31 cellular contexts compared by ENCODE assay signal in genomic region chr13:48965736-48966135, GRCh38. TPM values are rescaled to one million over a fixed set of nuclear protein-coding genes. Genes with fewer than 3 reads are reported as not detected.
DNase-seq lines count a peak whose midpoint lies in the region; ATAC-seq and TF ChIP-seq lines count a peak whose summit lies in the region.
"Had no signal": no experiment of that assay in that cellular context is flagged by ENCODE, and none has a peak within 500 bp of the region (broad histone marks: within the 10 kb centered on the region; RNA-seq: fewer than 3 reads in every experiment).

No MANE protein-coding gene starts in this region.

- intact Hi-C loops in upper lobe of right lung (cut with DNase I) = no loop called here

- H3K4me1 Mint-ChIP-seq in activated T-helper 17 cell treated with anti-CD3 and anti-CD28 coated beads, Interleukin-2, amount 50 U/mL, for 72 hours = no peaks in the 10 kb centered on the region
- H3K4me1 Mint-ChIP-seq: CD4-positive, alpha-beta memory T cell; CD8-positive, alpha-beta memory T cell had no signal

- CTCF ChIA-PET in HEK293 (lab: Yijun Ruan, JAX) = no interaction called here

- no peak overlapping the region for H3K27ac ChIP-seq in HEK293 (ENCODE audit: extremely low read depth, low read depth, low read length)
- H3K27ac ChIP-seq in upper lobe of right lung = no peak overlapping the region
- H3K27ac ChIP-seq: 22Rv1; A549; BLaER1; BLaER1 treated with 17β-estradiol and CSF1 and Interleukin-3, amounts not matched to agents 10 nM and 100 nM; C4-2B had no signal

- no peaks in the 10 kb centered on the region for H3K9me3 ChIP-seq in HEK293 (ENCODE audit: control insufficient read depth, insufficient read depth, low read depth, low read length)
- no peaks in the 10 kb centered on the region for H3K9me3 ChIP-seq in upper lobe of right lung
- H3K9me3 ChIP-seq: BE2C, BLaER1 had no signal

- H3K4me1 ChIP-seq in HEK293 (ENCODE audit: control insufficient read depth, insufficient read depth, low read length) (no peaks in the 10 kb centered on the region), upper lobe of right lung (no peaks in the 10 kb centered on the region)
- H3K4me1 ChIP-seq: A549, BLaER1, Caco-2 had no signal

- no peaks in the 10 kb centered on the region for H3K27me3 ChIP-seq in upper lobe of right lung
- H3K27me3 ChIP-seq: BE2C; BLaER1; BLaER1 treated with 17β-estradiol and CSF1 and Interleukin-3, amounts not matched to agents 10 nM and 100 nM had no signal

- POLR2A ChIA-PET in HEK293 (lab: Yijun Ruan, JAX) = no interaction called here

- H3K36me3 Mint-ChIP-seq in activated T-helper 17 cell treated with anti-CD3 and anti-CD28 coated beads, Interleukin-2, amount 50 U/mL, for 72 hours (ENCODE audit: low read depth) = no peaks in the 10 kb centered on the region
- H3K36me3 Mint-ChIP-seq: CD14-positive monocyte; CD4-positive, alpha-beta memory T cell; CD4-positive, CD25-positive, alpha-beta regulatory T cell; CD8-positive, alpha-beta memory T cell; CD8-positive, alpha-beta T cell had no signal

- DNase-seq in upper lobe of right lung = no peak
- DNase-seq: 8988T; ACHN; AML-193; BE2C; C1 segment of cervical spinal cord; Caco-2; Calu3; CD4-positive, alpha-beta memory T cell; CD4-positive, alpha-beta T cell; CD4-positive, CD25-positive, alpha-beta regulatory T cell; CD8-positive, alpha-beta memory T cell; CD8-positive, alpha-beta T cell; COR-L47; DMS 273 treated with DMSO at 0.1 percent for 48 hours; DMS153; DMS53; DMS79; DMS79 treated with DMSO at 0.1 percent for 48 hours; DND-41; EL had no signal

- TF ChIP-seq CTCF in HEK293 (tag by site-specific recombination; IDR thresholded peaks at IDR 0.05) = no peak
- no peak for TF ChIP-seq CTCF in upper lobe of right lung (IDR thresholded peaks at IDR 0.05)

- no peaks in the 10 kb centered on the region for H3K36me3 ChIP-seq in HEK293 (ENCODE audit: control insufficient read depth in 2 of 2, insufficient read depth in 1 of 2, low read length in 2 of 2)
- no peaks in the 10 kb centered on the region for H3K36me3 ChIP-seq in upper lobe of right lung
- H3K36me3 ChIP-seq: BE2C; BLaER1; BLaER1 treated with 17β-estradiol and CSF1 and Interleukin-3, amounts not matched to agents 10 nM and 100 nM had no signal

- ATAC-seq in activated T-helper 17 cell treated with anti-CD3 and anti-CD28 coated beads, Interleukin-2, amount 50 U/mL, for 72 hours (replicated peaks) = no peak
- ATAC-seq in upper lobe of right lung (no peak), GM18907 (IDR thresholded peaks at IDR 0.05; ENCODE audit: unreplicated experiment) (no peak)
- ATAC-seq: A549; CD8-positive, alpha-beta T cell had no signal

- peak overlapping the region; percentile 24 for H3K27ac Mint-ChIP-seq in activated T-helper 17 cell treated with anti-CD3 and anti-CD28 coated beads, Interleukin-2, amount 50 U/mL, for 72 hours
- H3K27ac Mint-ChIP-seq: B cell; CD14-positive monocyte; CD4-positive, alpha-beta T cell; CD4-positive, CD25-positive, alpha-beta regulatory T cell; CD8-positive, alpha-beta memory T cell; CD8-positive, alpha-beta T cell had no signal

- H3K4me3 Mint-ChIP-seq in activated T-helper 17 cell treated with anti-CD3 and anti-CD28 coated beads, Interleukin-2, amount 50 U/mL, for 72 hours = no peak overlapping the region
- H3K4me3 Mint-ChIP-seq: B cell; CD14-positive monocyte; CD4-positive, alpha-beta memory T cell; CD4-positive, alpha-beta T cell; CD8-positive, alpha-beta memory T cell; CD8-positive, alpha-beta T cell had no signal

- peaks cover 3% of the 10 kb centered on the region for H3K9me3 Mint-ChIP-seq in activated T-helper 17 cell treated with anti-CD3 and anti-CD28 coated beads, Interleukin-2, amount 50 U/mL, for 72 hours
- H3K9me3 Mint-ChIP-seq: CD4-positive, alpha-beta T cell; CD8-positive, alpha-beta T cell had no signal

- no peaks in the 10 kb centered on the region for H3K27me3 Mint-ChIP-seq in activated T-helper 17 cell treated with anti-CD3 and anti-CD28 coated beads, Interleukin-2, amount 50 U/mL, for 72 hours
- H3K27me3 Mint-ChIP-seq: B cell; CD4-positive, alpha-beta T cell; CD4-positive, CD25-positive, alpha-beta regulatory T cell had no signal

- H3K4me3 ChIP-seq in HEK293 (ENCODE audit: low read depth, low read length) = no peak overlapping the region
- H3K4me3 ChIP-seq in upper lobe of right lung = no peak overlapping the region
- H3K4me3 ChIP-seq: A549; BLaER1; BLaER1 treated with 17β-estradiol and CSF1 and Interleukin-3, amounts not matched to agents 10 nM and 100 nM had no signal

TF ChIP-seq in HEK293, 187 proteins besides CTCF, POLR2A, EP300 and RAD21:
- no peak for TF ChIP-seq ZNF544 (tag by site-specific recombination; IDR thresholded peaks at IDR 0.05)
- TF ChIP-seq ZNF843 (tag by site-specific recombination; IDR thresholded peaks at IDR 0.05) = no peak
- TF ChIP-seq ZNF707 (tag by site-specific recombination; IDR thresholded peaks at IDR 0.05) = no peak
- TF ChIP-seq ZNF558 (tag by site-specific recombination; IDR thresholded peaks at IDR 0.05) = peak; percentile 87

RNA-seq across cellular contexts. Expression of gene FNDC3A, which starts 10.0 kb away (rescaled TPM):
- total RNA-seq in activated T-helper 17 cell treated with anti-CD3 and anti-CD28 coated beads, Interleukin-2, amount 50 U/mL, for 72 hours = 10 to 100 TPM; 23.8 to 38.2 TPM
- 59.0 TPM for total RNA-seq in upper lobe of right lung
